Comparison of ENCODE assay signal across 8 cellular contexts in genomic region chr2:169827272-169828140, GRCh38. TPM values are rescaled to one million over a fixed set of nuclear protein-coding genes. Genes with fewer than 3 reads are reported as not detected.
DNase-seq lines count a peak whose midpoint lies in the region; ATAC-seq and TF ChIP-seq lines count a peak whose summit lies in the region.

A gene with protein sequence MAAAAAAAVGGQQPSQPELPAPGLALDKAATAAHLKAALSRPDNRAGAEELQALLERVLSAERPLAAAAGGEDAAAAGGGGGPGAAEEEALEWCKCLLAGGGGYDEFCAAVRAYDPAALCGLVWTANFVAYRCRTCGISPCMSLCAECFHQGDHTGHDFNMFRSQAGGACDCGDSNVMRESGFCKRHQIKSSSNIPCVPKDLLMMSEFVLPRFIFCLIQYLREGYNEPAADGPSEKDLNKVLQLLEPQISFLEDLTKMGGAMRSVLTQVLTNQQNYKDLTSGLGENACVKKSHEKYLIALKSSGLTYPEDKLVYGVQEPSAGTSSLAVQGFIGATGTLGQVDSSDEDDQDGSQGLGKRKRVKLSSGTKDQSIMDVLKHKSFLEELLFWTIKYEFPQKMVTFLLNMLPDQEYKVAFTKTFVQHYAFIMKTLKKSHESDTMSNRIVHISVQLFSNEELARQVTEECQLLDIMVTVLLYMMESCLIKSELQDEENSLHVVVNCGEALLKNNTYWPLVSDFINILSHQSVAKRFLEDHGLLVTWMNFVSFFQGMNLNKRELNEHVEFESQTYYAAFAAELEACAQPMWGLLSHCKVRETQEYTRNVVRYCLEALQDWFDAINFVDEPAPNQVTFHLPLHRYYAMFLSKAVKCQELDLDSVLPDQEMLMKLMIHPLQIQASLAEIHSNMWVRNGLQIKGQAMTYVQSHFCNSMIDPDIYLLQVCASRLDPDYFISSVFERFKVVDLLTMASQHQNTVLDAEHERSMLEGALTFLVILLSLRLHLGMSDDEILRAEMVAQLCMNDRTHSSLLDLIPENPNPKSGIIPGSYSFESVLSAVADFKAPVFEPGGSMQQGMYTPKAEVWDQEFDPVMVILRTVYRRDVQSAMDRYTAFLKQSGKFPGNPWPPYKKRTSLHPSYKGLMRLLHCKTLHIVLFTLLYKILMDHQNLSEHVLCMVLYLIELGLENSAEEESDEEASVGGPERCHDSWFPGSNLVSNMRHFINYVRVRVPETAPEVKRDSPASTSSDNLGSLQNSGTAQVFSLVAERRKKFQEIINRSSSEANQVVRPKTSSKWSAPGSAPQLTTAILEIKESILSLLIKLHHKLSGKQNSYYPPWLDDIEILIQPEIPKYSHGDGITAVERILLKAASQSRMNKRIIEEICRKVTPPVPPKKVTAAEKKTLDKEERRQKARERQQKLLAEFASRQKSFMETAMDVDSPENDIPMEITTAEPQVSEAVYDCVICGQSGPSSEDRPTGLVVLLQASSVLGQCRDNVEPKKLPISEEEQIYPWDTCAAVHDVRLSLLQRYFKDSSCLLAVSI (N-terminal part only) (plus strand): TSS chr2:169827454. CDS start chr2:169827508, 54 bp downstream.

- H3K27ac ChIP-seq in GM23338 (ENCODE audit: low read depth), result 0 out of 2 replicates have a peak within 1 kb of the TSS, but pooled peaks have one; percentile 34

- H3K36me3 Mint-ChIP-seq in GM23338 (ENCODE audit: low read depth) (peaks cover 10% of the 10 kb centered on the region; the same call in 1 of the 3 replicates), nephron (ENCODE audit: low read depth) (peaks cover 19% of the 10 kb centered on the region)

- H3K4me2 ChIP-seq in GM23338, result peak within 1 kb of the TSS; percentile 93

- peaks cover 12% of the 10 kb centered on the region; the same call in 1 of the 2 replicates for H3K4me1 ChIP-seq in GM23338 (ENCODE audit: insufficient read depth)

- peaks cover 12% of the 10 kb centered on the region for H4K20me1 ChIP-seq in GM23338 (replicated peaks; ENCODE audit: insufficient read depth)

- H3K9me3 Mint-ChIP-seq in GM23338, result no peaks in the 10 kb centered on the region; the same call in 2 of the 3 replicates
- H3K9me3 Mint-ChIP-seq in nephron, result no peaks in the 10 kb centered on the region

- peak within 1 kb of the TSS; percentile 81; the same call in 1 of the 2 replicates for H2AFZ ChIP-seq in GM23338

- H3K4me3 Mint-ChIP-seq in GM23338 (peak within 1 kb of the TSS; percentile 90), nephron (peak within 1 kb of the TSS; percentile 92 to 98 (median 97))

- no peaks in the 10 kb centered on the region; the same call in 1 of the 2 replicates for H3K27me3 ChIP-seq in GM23338 (ENCODE audit: insufficient read depth)

- H3K27me3 Mint-ChIP-seq in GM23338 (ENCODE audit: insufficient read depth, low read depth, poor library complexity), result peaks cover 18% of the 10 kb centered on the region
- peaks cover 5% of the 10 kb centered on the region for H3K27me3 Mint-ChIP-seq in nephron (ENCODE audit: low read depth)

- peak; percentile 77 for ATAC-seq in GM23338
- peak; percentile 85 for ATAC-seq in stimulated activated naive CD8-positive, alpha-beta T cell treated with anti-CD3 and anti-CD28 coated beads, Interleukin-15, Interleukin-2, amounts not matched to agents 100 U/mL and 50 U/mL, for 24 hours

- peaks cover 62% of the 10 kb centered on the region for H3K79me2 ChIP-seq in GM23338 (replicated peaks; ENCODE audit: insufficient read depth)

- no peaks in the 10 kb centered on the region for H3K9me2 ChIP-seq in GM23338 (ENCODE audit: insufficient read depth)

- no peak within 1 kb of the TSS for H3K27ac Mint-ChIP-seq in GM23338
- peak within 1 kb of the TSS; percentile 78 to 94 (median 93) for H3K27ac Mint-ChIP-seq in nephron

- no peaks in the 10 kb centered on the region for H3F3A ChIP-seq in GM23338 (replicated peaks; ENCODE audit: low read depth)

- H3K4me1 Mint-ChIP-seq in GM23338 (peaks cover 21% of the 10 kb centered on the region), nephron (peaks cover 49% of the 10 kb centered on the region)

- peak; percentile 94 for DNase-seq in EH (ENCODE audit: low read depth)
- peak; percentile 96 for DNase-seq in GM23338 (ENCODE audit: low spot score)
- DNase-seq in LHCN-M2 (ENCODE audit: low read depth), result peak; percentile 88
- DNase-seq in SHP77 (lab: John Stamatoyannopoulos, UW), result peak; percentile 67 to 76
- peak; percentile 84 for DNase-seq in activated effector memory CD4-positive, alpha-beta T cell treated with Interleukin-2 at 50 U/mL for 16 hours
- peak; percentile 95 for DNase-seq in fibroblast of pulmonary artery (ENCODE audit: low read depth)
- DNase-seq in stimulated activated naive CD8-positive, alpha-beta T cell treated with anti-CD3 and anti-CD28 coated beads, Interleukin-15, Interleukin-2, amounts not matched to agents 100 U/mL and 50 U/mL, for 24 hours, result peak; percentile 94

- TF ChIP-seq CTCF in GM23338 (conservative IDR thresholded peaks at IDR 0.05; ENCODE audit: low read depth in 2 of 2) (no peak; a peak in 1 of 4 replicates), fibroblast of pulmonary artery (IDR thresholded peaks at IDR 0.05; ENCODE audit: low read length, missing control alignments) (no peak), nephron (IDR thresholded peaks at IDR 0.05; ENCODE audit: unreplicated experiment in 3 of 3) (no peak)

- H3K36me3 ChIP-seq in GM23338 (ENCODE audit: insufficient read depth), result no peaks in the 10 kb centered on the region

- peak within 1 kb of the TSS; percentile 81 for H3K4me3 ChIP-seq in GM23338
- H3K4me3 ChIP-seq in fibroblast of pulmonary artery (replicated peaks; ENCODE audit: low read depth, low read length), result peak within 1 kb of the TSS; percentile 85

TF ChIP-seq in GM23338, 12 proteins besides CTCF, POLR2A, EP300 and RAD21:
- TF ChIP-seq POLR2AphosphoS5 (IDR thresholded peaks at IDR 0.05; ENCODE audit: low read depth) (peak; percentile 81), STAT1 (IDR thresholded peaks at IDR 0.05; ENCODE audit: unreplicated experiment) (no peak)

RNA-seq across cellular contexts. Expression of the gene that starts here (rescaled TPM):
- 28.0 and 30.3 TPM in 2 replicates for total RNA-seq in GM23338 (2014; rRNA removed; shearing (Covaris generic))
- polyA plus RNA-seq in GM23338 (2016; fragmentation: Nextera tagmentation; extraction: Ambion mirVana), result 10.7 and 12.4 TPM in 2 replicates
- total RNA-seq in LHCN-M2 (2014; rRNA removed), result 21.7 and 26.3 TPM in 2 replicates
- 8.4 TPM for polyA plus RNA-seq in LHCN-M2 (2012)

Comparison
In these comparisons a context has a peak if more than half of its experiments do, and no peak if none do; other contexts are left out.
1. Peak in every context shown above with its lines: DNase-seq, ATAC-seq, H3K4me3 ChIP-seq and H3K27ac ChIP-seq.